Comparison of ENCODE assay signal across 19 cellular contexts in the genomic region with DNA sequence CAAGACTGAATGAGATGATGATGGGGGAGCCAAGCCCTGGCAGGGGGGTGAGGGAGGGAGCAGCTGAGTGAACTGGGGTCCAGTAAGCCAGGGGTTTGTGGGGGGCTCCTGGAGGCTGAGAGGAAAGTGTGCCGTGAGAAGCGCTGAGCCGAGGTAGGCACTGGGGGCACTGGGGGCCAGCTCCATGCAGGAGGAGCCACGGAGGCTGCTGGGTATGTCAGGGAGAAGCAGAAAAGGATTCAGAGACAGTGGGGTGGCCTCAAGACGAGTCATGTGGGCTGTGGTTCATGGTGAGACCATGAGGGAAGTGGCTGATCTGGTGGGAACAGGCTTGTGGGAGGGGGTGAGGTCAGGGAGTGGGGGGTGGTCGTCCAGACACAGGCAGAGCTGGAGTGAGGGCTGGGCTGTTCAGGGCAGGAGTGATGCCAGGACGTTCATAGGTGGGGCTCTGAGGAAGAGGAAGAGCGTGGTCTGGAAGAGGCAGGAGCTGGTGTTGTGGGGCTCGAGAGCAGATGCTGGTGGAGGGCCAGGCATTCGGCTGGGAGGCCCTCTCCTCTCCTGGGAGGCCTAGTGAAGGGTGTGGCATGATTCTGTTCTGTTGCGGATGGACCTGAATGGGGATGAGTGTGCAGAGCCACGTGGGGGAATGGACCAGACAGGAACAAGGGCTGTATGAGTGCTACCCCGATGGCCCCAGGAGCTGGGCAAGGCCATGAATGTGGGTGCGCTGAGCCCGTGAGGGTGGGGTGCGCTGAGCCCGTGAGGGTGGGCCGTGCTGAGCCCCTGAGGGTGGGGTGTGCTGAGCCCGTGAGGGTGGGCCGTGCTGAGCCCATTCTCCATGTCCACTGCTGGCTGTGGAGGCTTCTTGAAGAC.
A peak's percentile ranks its signal among the peaks of the same experiment; 100 is the strongest.
DNase-seq lines count a peak whose midpoint lies in the region; ATAC-seq, FAIRE-seq and TF ChIP-seq lines count a peak whose summit lies in the region.
"Had no signal": no experiment of that assay in that cellular context is flagged by ENCODE, and none has a peak within 500 bp of the region (broad histone marks: within the 10 kb centered on the region; RNA-seq: fewer than 3 reads in every experiment).

No MANE protein-coding gene starts in this region.

- no peaks in the 10 kb centered on the region for H3K27me3 Mint-ChIP-seq in activated CD8-positive, alpha-beta T cell treated with anti-CD3 and anti-CD28 coated beads, Interleukin-2, amount 10 ng/mL, durations not matched to agents 7 days and 5 days (ENCODE audit: low read depth)
- H3K27me3 Mint-ChIP-seq in activated CD8-positive, alpha-beta T cell treated with anti-CD3 and anti-CD28 coated beads for 36 hours = no peaks in the 10 kb centered on the region
- no peaks in the 10 kb centered on the region for H3K27me3 Mint-ChIP-seq in endodermal cell (ENCODE audit: insufficient read depth)
- no peaks in the 10 kb centered on the region for H3K27me3 Mint-ChIP-seq in CD4-positive, alpha-beta T cell

- no peak overlapping the region for H3K4me3 ChIP-seq in HEK293 (ENCODE audit: low read depth, low read length)
- H3K4me3 ChIP-seq in endodermal cell (ENCODE audit: low read length) = no peak overlapping the region
- no peak overlapping the region for H3K4me3 ChIP-seq in sigmoid colon
- H3K4me3 ChIP-seq: transverse colon had no signal

- WGBS in endodermal cell (ENCODE audit: insufficient coverage in 1 of 2, insufficient read length in 1 of 2), 2 experiments = 89 to 98% methylated on average over 7 to 20 of the region's 20 CpGs
- WGBS in sigmoid colon, 2 donors = 88% methylated on average over 20 of the region's 20 CpGs

- peak overlapping the region; percentile 13 for H3K27ac Mint-ChIP-seq in activated CD8-positive, alpha-beta T cell treated with anti-CD3 and anti-CD28 coated beads, Interleukin-2, amount 10 ng/mL, durations not matched to agents 7 days and 5 days
- no peak overlapping the region for H3K27ac Mint-ChIP-seq in activated CD8-positive, alpha-beta T cell treated with anti-CD3 and anti-CD28 coated beads for 36 hours
- H3K27ac Mint-ChIP-seq in endodermal cell = peak overlapping the region; percentile 90
- H3K27ac Mint-ChIP-seq in CD4-positive, alpha-beta T cell = no peak overlapping the region
- H3K27ac Mint-ChIP-seq: CD8-positive, alpha-beta T cell had no signal

- H3K4me3 Mint-ChIP-seq in activated CD8-positive, alpha-beta T cell treated with anti-CD3 and anti-CD28 coated beads, Interleukin-2, amount 10 ng/mL, durations not matched to agents 7 days and 5 days = no peak overlapping the region
- H3K4me3 Mint-ChIP-seq in activated CD8-positive, alpha-beta T cell treated with anti-CD3 and anti-CD28 coated beads for 36 hours = no peak overlapping the region
- no peak overlapping the region for H3K4me3 Mint-ChIP-seq in endodermal cell
- H3K4me3 Mint-ChIP-seq in CD4-positive, alpha-beta T cell = no peak overlapping the region
- H3K4me3 Mint-ChIP-seq: CD8-positive, alpha-beta T cell had no signal

- H3K36me3 ChIP-seq in HEK293 (ENCODE audit: control insufficient read depth in 2 of 2, insufficient read depth in 1 of 2, low read length in 2 of 2) (peaks cover 0 to 70% of the 10 kb centered on the region in 2 experiments; a peak in 2 of 3 replicates), endodermal cell (ENCODE audit: control insufficient read depth, insufficient read depth, low read length) (peaks cover 50% of the 10 kb centered on the region), sigmoid colon (peaks cover 26 to 82% (median 39%) of the 10 kb centered on the region in 4 donors)

- no peak for TF ChIP-seq EP300 in sigmoid colon (IDR thresholded peaks at IDR 0.05)

- no peak for TF ChIP-seq CTCF in activated CD8-positive, alpha-beta T cell treated with anti-CD3 and anti-CD28 coated beads for 36 hours (IDR thresholded peaks at IDR 0.05)
- TF ChIP-seq CTCF in HEK293 (tag by site-specific recombination; IDR thresholded peaks at IDR 0.05) = no peak
- no peak for TF ChIP-seq CTCF in endodermal cell (conservative IDR thresholded peaks at IDR 0.05)
- no peak for TF ChIP-seq CTCF in sigmoid colon (IDR thresholded peaks at IDR 0.05)
- TF ChIP-seq CTCF in CD4-positive, alpha-beta T cell (IDR thresholded peaks at IDR 0.05) = no peak

- intact Hi-C loops in activated CD8-positive, alpha-beta T cell treated with anti-CD3 and anti-CD28 coated beads for 36 hours (cut with micrococcal nuclease) = no loop called here
- intact Hi-C loops in sigmoid colon (cut with DNase I) = no loop called here
- intact Hi-C loops in CD4-positive, alpha-beta T cell (cut with DNase I, micrococcal nuclease) = no loop called here

- no peak for FAIRE-seq in frontal cortex (lab: Jason Lieb, UNC)
- FAIRE-seq: GM18507 had no signal

- no peak overlapping the region for H3K27ac ChIP-seq in HEK293 (ENCODE audit: extremely low read depth, low read depth, low read length)
- H3K27ac ChIP-seq in endodermal cell (ENCODE audit: low read depth, low read length) = peak overlapping the region; percentile 80
- H3K27ac ChIP-seq in sigmoid colon = no peak overlapping the region
- H3K27ac ChIP-seq in CD4-positive, alpha-beta T cell (ENCODE audit: low read depth, low read length) = no peak overlapping the region
- H3K27ac ChIP-seq: transverse colon had no signal

- peaks cover 9% of the 10 kb centered on the region for H3K4me1 Mint-ChIP-seq in activated CD8-positive, alpha-beta T cell treated with anti-CD3 and anti-CD28 coated beads, Interleukin-2, amount 10 ng/mL, durations not matched to agents 7 days and 5 days (ENCODE audit: low read depth)
- H3K4me1 Mint-ChIP-seq in activated CD8-positive, alpha-beta T cell treated with anti-CD3 and anti-CD28 coated beads for 36 hours (ENCODE audit: low read depth) = no peaks in the 10 kb centered on the region
- peaks cover 7% of the 10 kb centered on the region for H3K4me1 Mint-ChIP-seq in endodermal cell
- no peaks in the 10 kb centered on the region for H3K4me1 Mint-ChIP-seq in CD4-positive, alpha-beta T cell (ENCODE audit: low read depth)

- H3K36me3 Mint-ChIP-seq in activated CD8-positive, alpha-beta T cell treated with anti-CD3 and anti-CD28 coated beads, Interleukin-2, amount 10 ng/mL, durations not matched to agents 7 days and 5 days (ENCODE audit: low read depth) = peaks cover 34% of the 10 kb centered on the region
- H3K36me3 Mint-ChIP-seq in activated CD8-positive, alpha-beta T cell treated with anti-CD3 and anti-CD28 coated beads for 36 hours (ENCODE audit: low read depth) = peaks cover 19% of the 10 kb centered on the region
- peaks cover 51% of the 10 kb centered on the region for H3K36me3 Mint-ChIP-seq in endodermal cell (ENCODE audit: low read depth)
- H3K36me3 Mint-ChIP-seq in CD4-positive, alpha-beta T cell (ENCODE audit: low read depth) = peaks cover 57% of the 10 kb centered on the region

- H3K9me3 Mint-ChIP-seq in activated CD8-positive, alpha-beta T cell treated with anti-CD3 and anti-CD28 coated beads, Interleukin-2, amount 10 ng/mL, durations not matched to agents 7 days and 5 days (ENCODE audit: insufficient read depth) = no peaks in the 10 kb centered on the region
- no peaks in the 10 kb centered on the region for H3K9me3 Mint-ChIP-seq in activated CD8-positive, alpha-beta T cell treated with anti-CD3 and anti-CD28 coated beads for 36 hours
- no peaks in the 10 kb centered on the region for H3K9me3 Mint-ChIP-seq in endodermal cell
- H3K9me3 Mint-ChIP-seq in CD4-positive, alpha-beta T cell = no peaks in the 10 kb centered on the region
- H3K9me3 Mint-ChIP-seq: CD8-positive, alpha-beta T cell had no signal

- ATAC-seq in activated CD8-positive, alpha-beta T cell treated with anti-CD3 and anti-CD28 coated beads, Interleukin-2, amount 10 ng/mL, durations not matched to agents 7 days and 5 days = no peak
- ATAC-seq in activated CD8-positive, alpha-beta T cell treated with anti-CD3 and anti-CD28 coated beads for 36 hours = no peak
- no peak for ATAC-seq in CD4-positive, alpha-beta T cell (ENCODE audit: poor library complexity)
- ATAC-seq in activated CD4-positive, CD25-positive, alpha-beta regulatory T cell treated with anti-CD3 and anti-CD28 coated beads, Interleukin-2, amount 50 U/mL, for 24 hours = no peak
- ATAC-seq: CD8-positive, alpha-beta T cell had no signal

- DNase-seq in activated CD8-positive, alpha-beta T cell treated with anti-CD3 and anti-CD28 coated beads, Interleukin-2, amount 10 ng/mL, durations not matched to agents 7 days and 5 days = no peak
- no peak for DNase-seq in activated CD8-positive, alpha-beta T cell treated with anti-CD3 and anti-CD28 coated beads for 36 hours
- DNase-seq in endodermal cell (no peak), sigmoid colon (peak; percentile 25), frontal cortex (ENCODE audit: low spot score in 2 of 2) (no peak)
- no peak for DNase-seq in CD4-positive, alpha-beta T cell
- DNase-seq: CD8-positive, alpha-beta T cell; cortex of kidney; DMS79 treated with DMSO at 0.1 percent for 48 hours; KBM-7; kidney glomerular epithelial cell; NCI-H2029; NCI-H446; stimulated activated CD4-positive, alpha-beta T cell treated with anti-CD3 and anti-CD28 coated beads, Interleukin-15, amount 100 ng/mL, for 24 hours; stimulated activated naive CD4-positive, alpha-beta T cell; transverse colon had no signal

- TF ChIP-seq POLR2A in sigmoid colon (IDR thresholded peaks at IDR 0.05) = no peak

- CTCF ChIA-PET in activated CD8-positive, alpha-beta T cell treated with anti-CD3 and anti-CD28 coated beads, Interleukin-2, amount 10 ng/mL, durations not matched to agents 7 days and 5 days (lab: Charles Lee) = no interaction called here
- CTCF ChIA-PET in activated CD8-positive, alpha-beta T cell treated with anti-CD3 and anti-CD28 coated beads for 36 hours (lab: Charles Lee) = no interaction called here
- CTCF ChIA-PET in HEK293 (lab: Yijun Ruan, JAX) = no interaction called here
- CTCF ChIA-PET in CD4-positive, alpha-beta T cell (lab: Charles Lee) = no interaction called here

- H3K4me1 ChIP-seq in HEK293 (ENCODE audit: control insufficient read depth, insufficient read depth, low read length) = no peaks in the 10 kb centered on the region
- no peaks in the 10 kb centered on the region for H3K4me1 ChIP-seq in endodermal cell (ENCODE audit: control insufficient read depth, insufficient read depth, low read length)
- no peaks in the 10 kb centered on the region for H3K4me1 ChIP-seq in sigmoid colon

- no peaks in the 10 kb centered on the region for H3K27me3 ChIP-seq in endodermal cell (ENCODE audit: control insufficient read depth, insufficient read depth, low read length, poor library complexity, severe bottlenecking)
- H3K27me3 ChIP-seq in sigmoid colon = no peaks in the 10 kb centered on the region
- no peaks in the 10 kb centered on the region for H3K27me3 ChIP-seq in CD4-positive, alpha-beta T cell (ENCODE audit: control insufficient read depth, insufficient read depth, low read length)
- H3K27me3 ChIP-seq: transverse colon had no signal

- POLR2A ChIA-PET in activated CD8-positive, alpha-beta T cell treated with anti-CD3 and anti-CD28 coated beads, Interleukin-2, amount 10 ng/mL, durations not matched to agents 7 days and 5 days (lab: Charles Lee) = no interaction called here
- POLR2A ChIA-PET in activated CD8-positive, alpha-beta T cell treated with anti-CD3 and anti-CD28 coated beads for 36 hours (lab: Charles Lee) = no interaction called here
- POLR2A ChIA-PET in HEK293 (lab: Yijun Ruan, JAX) = no interaction called here
- POLR2A ChIA-PET in CD4-positive, alpha-beta T cell (lab: Charles Lee) = no interaction called here

- no peaks in the 10 kb centered on the region for H3K9me3 ChIP-seq in HEK293 (ENCODE audit: control insufficient read depth, insufficient read depth, low read depth, low read length)
- H3K9me3 ChIP-seq in endodermal cell (ENCODE audit: control insufficient read depth, low read length) = no peaks in the 10 kb centered on the region
- no peaks in the 10 kb centered on the region for H3K9me3 ChIP-seq in sigmoid colon
- no peaks in the 10 kb centered on the region for H3K9me3 ChIP-seq in CD4-positive, alpha-beta T cell (ENCODE audit: control insufficient read depth, low read length)
- H3K9me3 ChIP-seq: transverse colon had no signal

- H3K9ac ChIP-seq in endodermal cell (ENCODE audit: extremely low read depth, low read length, poor library complexity, severe bottlenecking) = no peak overlapping the region

Comparison
In these comparisons a context has a peak if more than half of its experiments do, and no peak if none do; other contexts are left out.
1. H3K27ac Mint-ChIP-seq: peak in activated CD8-positive, alpha-beta T cell treated with anti-CD3 and anti-CD28 coated beads, Interleukin-2, amount 10 ng/mL, durations not matched to agents 7 days and 5 days (single experiment) and endodermal cell (single experiment); none in activated CD8-positive, alpha-beta T cell treated with anti-CD3 and anti-CD28 coated beads for 36 hours (single experiment) and CD4-positive, alpha-beta T cell (single experiment).